ENCODE assay signal across 8 cellular contexts in genomic region chrX:73563740-73564073, GRCh38. TPM values are rescaled to one million over a fixed set of nuclear protein-coding genes. Genes with fewer than 3 reads are reported as not detected.
DNase-seq lines count a peak whose midpoint lies in the region; ATAC-seq and TF ChIP-seq lines count a peak whose summit lies in the region.

No MANE protein-coding gene starts in this region.

- H2AFZ ChIP-seq in hepatocyte (peak overlapping the region; percentile 91), smooth muscle cell (ENCODE audit: low read depth) (peak overlapping the region; percentile 96)

- ATAC-seq in GM19351 (IDR thresholded peaks at IDR 0.05; ENCODE audit: unreplicated experiment), result peak; percentile 30
- peak; percentile 27 for ATAC-seq in HG03442 (IDR thresholded peaks at IDR 0.05; ENCODE audit: unreplicated experiment)
- ATAC-seq in activated naive CD4-positive, alpha-beta T cell treated with anti-CD3 and anti-CD28 coated beads, Interleukin-2, amount 50 U/mL, for 72 hours, result peak; percentile 56 to 74
- no peak for ATAC-seq in left colon

- DNase-seq in BJ (ENCODE audit: low read depth) (no peak), hepatocyte (ENCODE audit: low spot score) (no peak), smooth muscle cell (lab: John Stamatoyannopoulos, UW; ENCODE audit: unreplicated experiment) (no peak), germinal center (ENCODE audit: low spot score) (no peak), left colon (no peak)
- no peak for DNase-seq in activated naive CD4-positive, alpha-beta T cell treated with anti-CD3 and anti-CD28 coated beads, Interleukin-2, amount 50 U/mL, for 72 hours (ENCODE audit: low spot score in 2 of 2)

- CTCF ChIA-PET in BJ (lab: Yijun Ruan, JAX), result no interaction called here

- WGBS in hepatocyte (ENCODE audit: low lambda C conversion rate, missing lambda C conversion rate), result 21% methylated on average over 3 of the region's 3 CpGs
- 42% methylated on average over 3 of the region's 3 CpGs for WGBS in smooth muscle cell (ENCODE audit: low lambda C conversion rate)

- H3K9me3 ChIP-seq in hepatocyte (ENCODE audit: low read depth) (no peaks in the 10 kb centered on the region), smooth muscle cell (replicated peaks; ENCODE audit: low read depth) (no peaks in the 10 kb centered on the region)

- TF ChIP-seq CTCF in BJ (IDR thresholded peaks at IDR 0.05; ENCODE audit: insufficient read depth, low read depth, low read length) (no peak), hepatocyte (IDR thresholded peaks at IDR 0.05; ENCODE audit: poor library complexity) (no peak), smooth muscle cell (IDR thresholded peaks at IDR 0.05; ENCODE audit: borderline replicate concordance, insufficient read depth, poor library complexity, severe bottlenecking) (no peak)

- no peak overlapping the region for H3K9ac ChIP-seq in smooth muscle cell (ENCODE audit: low read depth)

- H3K79me2 ChIP-seq in hepatocyte (no peaks in the 10 kb centered on the region), smooth muscle cell (ENCODE audit: low read depth) (no peaks in the 10 kb centered on the region)

- H3K27ac ChIP-seq in hepatocyte, result peak overlapping the region; percentile 88
- peak overlapping the region; percentile 24 for H3K27ac ChIP-seq in smooth muscle cell (ENCODE audit: low read depth)

- H3K4me1 ChIP-seq in hepatocyte (ENCODE audit: insufficient read depth), result no peaks in the 10 kb centered on the region
- H3K4me1 ChIP-seq in smooth muscle cell (ENCODE audit: low read depth), result no peaks in the 10 kb centered on the region

- no peaks in the 10 kb centered on the region for H3K36me3 Mint-ChIP-seq in activated naive CD4-positive, alpha-beta T cell treated with anti-CD3 and anti-CD28 coated beads, Interleukin-2, amount 50 U/mL, for 72 hours

- H3K4me3 ChIP-seq in BJ (ENCODE audit: low read depth, low read length), result peak overlapping the region; percentile 73
- H3K4me3 ChIP-seq in hepatocyte, result peak overlapping the region; percentile 64
- peak overlapping the region; percentile 75 for H3K4me3 ChIP-seq in smooth muscle cell

- H3K4me2 ChIP-seq in hepatocyte, result peak overlapping the region; percentile 75
- peak overlapping the region; percentile 88 for H3K4me2 ChIP-seq in smooth muscle cell

- no peaks in the 10 kb centered on the region for H3K9me2 ChIP-seq in hepatocyte (replicated peaks; ENCODE audit: insufficient read depth)

- H3K36me3 ChIP-seq in BJ (ENCODE audit: control insufficient read depth, insufficient read depth, low read length) (no peaks in the 10 kb centered on the region), hepatocyte (replicated peaks; ENCODE audit: insufficient read depth, low read depth) (no peaks in the 10 kb centered on the region), smooth muscle cell (ENCODE audit: low read depth) (no peaks in the 10 kb centered on the region)

- H4K20me1 ChIP-seq in hepatocyte (ENCODE audit: insufficient read depth, poor library complexity, severe bottlenecking) (no peaks in the 10 kb centered on the region), smooth muscle cell (ENCODE audit: low read depth) (no peaks in the 10 kb centered on the region)

- no peaks in the 10 kb centered on the region for H3F3A ChIP-seq in smooth muscle cell (ENCODE audit: low read depth)

- POLR2A ChIA-PET in BJ (lab: Charles Lee), result no interaction called here

- H3K27me3 ChIP-seq in BJ (ENCODE audit: control insufficient read depth, insufficient read depth, low read length) (no peaks in the 10 kb centered on the region), hepatocyte (no peaks in the 10 kb centered on the region), smooth muscle cell (ENCODE audit: low read depth) (no peaks in the 10 kb centered on the region)

- intact Hi-C loops in left colon (cut with DNase I, micrococcal nuclease), result no loop called here

- peak overlapping the region; percentile 85 to 96 for H3K27ac Mint-ChIP-seq in activated naive CD4-positive, alpha-beta T cell treated with anti-CD3 and anti-CD28 coated beads, Interleukin-2, amount 50 U/mL, for 72 hours

- H3K9me3 Mint-ChIP-seq in activated naive CD4-positive, alpha-beta T cell treated with anti-CD3 and anti-CD28 coated beads, Interleukin-2, amount 50 U/mL, for 72 hours, result no peaks in the 10 kb centered on the region

RNA-seq across cellular contexts. Expression of gene CHIC1, which starts 0.7 kb away (rescaled TPM):
- polyA plus RNA-seq in BJ (2011; rRNA removed) (3.1 and 6.9 TPM in 2 replicates), hepatocyte (1.3 and 2.1 TPM in 2 replicates), smooth muscle cell (1.1 and 1.2 TPM in 2 replicates)
- polyA minus RNA-seq in BJ (2011; rRNA and poly(A)+ RNA removed), result 5.9 and 6.5 TPM in 2 replicates
- total RNA-seq in activated naive CD4-positive, alpha-beta T cell treated with anti-CD3 and anti-CD28 coated beads, Interleukin-2, amount 50 U/mL, for 72 hours, result 1 to 10 TPM; 3.7 to 4.8 TPM
- total RNA-seq in hepatocyte (15.9 and 16.9 TPM in 2 replicates), smooth muscle cell (10.0 and 13.8 TPM in 2 replicates), left colon (1 to 10 TPM; 9.2 to 9.6 TPM)
